In genomic region chr2:118973542-118973951, GRCh38 we compare ENCODE assay signal across 14 cellular contexts. TPM values are rescaled to one million over a fixed set of nuclear protein-coding genes. Genes with fewer than 3 reads are reported as not detected.
DNase-seq lines count a peak whose midpoint lies in the region; ATAC-seq and TF ChIP-seq lines count a peak whose summit lies in the region.
"Had no signal": no experiment of that assay in that cellular context is flagged by ENCODE, and none has a peak within 500 bp of the region (broad histone marks: within the 10 kb centered on the region; RNA-seq: fewer than 3 reads in every experiment).

No MANE protein-coding gene starts in this region.

- no peak for TF ChIP-seq EP300 in suprapubic skin (IDR thresholded peaks at IDR 0.05)

- no peak overlapping the region for H3K14ac ChIP-seq in IMR-90 (replicated peaks; ENCODE audit: low read depth, low read length)

- no peak overlapping the region for H2BK20ac ChIP-seq in IMR-90 (ENCODE audit: low read depth, low read length)

- CTCF ChIA-PET in IMR-90 (lab: Yijun Ruan, JAX) = no interaction called here

- H3K27ac ChIP-seq in IMR-90 (ENCODE audit: insufficient read depth, low read length) = no peak overlapping the region
- no peak overlapping the region for H3K27ac ChIP-seq in hepatocyte
- H3K27ac ChIP-seq in suprapubic skin = peak overlapping the region; percentile 38
- H3K27ac ChIP-seq: testis had no signal

- H3K4me1 ChIP-seq in IMR-90 (ENCODE audit: control insufficient read depth, insufficient read depth, low read length) (no peaks in the 10 kb centered on the region), hepatocyte (ENCODE audit: insufficient read depth) (no peaks in the 10 kb centered on the region), suprapubic skin (peaks cover 17% of the 10 kb centered on the region)
- H3K4me1 ChIP-seq: testis had no signal

- H4K5ac ChIP-seq in IMR-90 (ENCODE audit: low read depth, low read length) = no peak overlapping the region

- H3K56ac ChIP-seq in IMR-90 (ENCODE audit: extremely low read depth, insufficient read depth, low read length) = no peak overlapping the region

- no peak overlapping the region for H2BK120ac ChIP-seq in IMR-90 (ENCODE audit: low read depth, low read length)

- no peaks in the 10 kb centered on the region for H3K27me3 ChIP-seq in IMR-90 (ENCODE audit: control insufficient read depth, insufficient read depth, low read length)
- no peaks in the 10 kb centered on the region for H3K27me3 ChIP-seq in hepatocyte
- peaks cover 13% of the 10 kb centered on the region for H3K27me3 ChIP-seq in suprapubic skin
- H3K27me3 ChIP-seq: testis had no signal

- H4K20me1 ChIP-seq in IMR-90 (ENCODE audit: insufficient read depth, low read length) (no peaks in the 10 kb centered on the region), hepatocyte (ENCODE audit: insufficient read depth, poor library complexity, severe bottlenecking) (no peaks in the 10 kb centered on the region)

- no peaks in the 10 kb centered on the region for H3K79me2 ChIP-seq in hepatocyte

- no peaks in the 10 kb centered on the region for H3K79me1 ChIP-seq in IMR-90 (ENCODE audit: low read depth in 1 of 2, low read length in 2 of 2)

- WGBS in IMR-90 (ENCODE audit: extremely low coverage in 2 of 2, insufficient read length in 1 of 2), 2 experiments = no CpG with 5 or more reads among the region's 4 CpGs
- WGBS in hepatocyte (ENCODE audit: low lambda C conversion rate, missing lambda C conversion rate) = 72% methylated on average over 4 of the region's 4 CpGs
- 50% methylated on average over 4 of the region's 4 CpGs for WGBS in suprapubic skin

- H3K9me3 ChIP-seq in IMR-90 (ENCODE audit: control insufficient read depth, insufficient read depth, low read length) (no peaks in the 10 kb centered on the region), hepatocyte (ENCODE audit: low read depth) (no peaks in the 10 kb centered on the region), suprapubic skin (no peaks in the 10 kb centered on the region)
- H3K9me3 ChIP-seq: testis had no signal

- no peak overlapping the region for H3K18ac ChIP-seq in IMR-90 (ENCODE audit: low read depth, low read length)

- in situ Hi-C loops in IMR-90 (cut with MboI; ENCODE audit: low sequenced_read_pairs) = no loop called here

- no peak overlapping the region for H4K8ac ChIP-seq in IMR-90 (ENCODE audit: low read depth in 2 of 2, low read length in 2 of 2)

- no peak for TF ChIP-seq RAD21 in IMR-90 (IDR thresholded peaks at IDR 0.05; ENCODE audit: low read length)

- H3K36me3 ChIP-seq in IMR-90 (ENCODE audit: control insufficient read depth, insufficient read depth, low read length) (no peaks in the 10 kb centered on the region), hepatocyte (replicated peaks; ENCODE audit: insufficient read depth, low read depth) (no peaks in the 10 kb centered on the region), suprapubic skin (no peaks in the 10 kb centered on the region)

- H4K91ac ChIP-seq in IMR-90 (ENCODE audit: insufficient read depth, low read depth, low read length) = no peak overlapping the region

- H3K4me2 ChIP-seq in IMR-90 (ENCODE audit: low read depth, low read length) (no peak overlapping the region), hepatocyte (no peak overlapping the region)

- H2BK5ac ChIP-seq in IMR-90 (ENCODE audit: low read depth, low read length, poor library complexity, severe bottlenecking) = no peak overlapping the region

- TF ChIP-seq POLR2A in IMR-90 (IDR thresholded peaks at IDR 0.05; ENCODE audit: low read depth, low read length) (no peak), suprapubic skin (IDR thresholded peaks at IDR 0.05) (no peak)

- H3K4me3 ChIP-seq in IMR-90 (ENCODE audit: insufficient read depth, low read depth, low read length) = no peak overlapping the region
- H3K4me3 ChIP-seq in cardiac fibroblast (replicated peaks in 1 of 2; ENCODE audit: low read depth in 2 of 2, low read length in 2 of 2) = no peak overlapping the region
- H3K4me3 ChIP-seq in hepatocyte = no peak overlapping the region
- H3K4me3 ChIP-seq in suprapubic skin = no peak overlapping the region
- H3K4me3 ChIP-seq: coronary artery, testis had no signal

- intact Hi-C loops in IMR-90 (cut with micrococcal nuclease) = no loop called here

- H2BK15ac ChIP-seq in IMR-90 (ENCODE audit: low read depth, low read length) = no peak overlapping the region

- no peak for ATAC-seq in IMR-90 (ENCODE audit: low read depth)
- ATAC-seq: activated naive CD8-positive, alpha-beta T cell treated with anti-CD3 and anti-CD28 coated beads, Interleukin-2, amount 50 U/mL, for 24 hours had no signal

- dilution Hi-C loops in IMR-90 (cut with HindIII; ENCODE audit: low sequenced_read_pairs, unreplicated experiment) = no loop called here

- no peaks in the 10 kb centered on the region; the same call in 1 of the 2 replicates for H3K9me1 ChIP-seq in IMR-90 (ENCODE audit: insufficient read depth, low read length)

- no peak overlapping the region for H2AK9ac ChIP-seq in IMR-90 (replicated peaks; ENCODE audit: low read depth, low read length, poor library complexity)

- no peak overlapping the region for H3K9ac ChIP-seq in IMR-90 (ENCODE audit: low read depth, low read length)

- H3K23ac ChIP-seq in IMR-90 (ENCODE audit: low read depth, low read length) = no peak overlapping the region

- H3K9me2 ChIP-seq in hepatocyte (replicated peaks; ENCODE audit: insufficient read depth) = no peaks in the 10 kb centered on the region

- POLR2A ChIA-PET in IMR-90 (lab: Charles Lee; ENCODE audit: unreplicated experiment) = no interaction called here

- TF ChIP-seq CTCF in IMR-90 (conservative IDR thresholded peaks at IDR 0.05; ENCODE audit: low read depth, low read length) (no peak), cardiac fibroblast (IDR thresholded peaks at IDR 0.05; ENCODE audit: low read depth, low read length) (no peak), hepatocyte (IDR thresholded peaks at IDR 0.05; ENCODE audit: poor library complexity) (no peak), suprapubic skin (IDR thresholded peaks at IDR 0.05) (no peak)

- H2AFZ ChIP-seq in IMR-90 (replicated peaks; ENCODE audit: low read length, poor library complexity) (no peak overlapping the region), hepatocyte (no peak overlapping the region)

- DNase-seq in IMR-90 (no peak), cardiac fibroblast (ENCODE audit: low read depth in 2 of 2) (peak; percentile 29 to 52), hepatocyte (ENCODE audit: low spot score) (peak; percentile 47), suprapubic skin (ENCODE audit: low spot score in 2 of 2) (peak in 1 of 2 donors; percentile 62), amniotic stem cell (lab: John Stamatoyannopoulos, UW) (no peak), NCI-H1048 (lab: John Stamatoyannopoulos, UW) (no peak), NCI-H2107 treated with DMSO at 0.1 percent for 48 hours (lab: John Stamatoyannopoulos, UW; ENCODE audit: unreplicated experiment) (no peak)
- DNase-seq: activated naive CD8-positive, alpha-beta T cell treated with anti-CD3 and anti-CD28 coated beads, Interleukin-2, amount 50 U/mL, for 24 hours; activated T-cell treated with anti-CD3 and anti-CD28 coated beads for 4 hours; Calu3; naive B cell; NCI-H82; testis had no signal

- no peak overlapping the region for H3K4ac ChIP-seq in IMR-90 (ENCODE audit: low read depth, low read length)

- H2AK5ac ChIP-seq in IMR-90 (ENCODE audit: low read depth, low read length) = no peak overlapping the region

- no TSS peak for BruUV-seq in IMR-90 (replicated peaks; lab: Mats Ljungman, UMichigan)

TF ChIP-seq in IMR-90, 13 proteins besides CTCF, POLR2A, EP300 and RAD21:
- no peak for TF ChIP-seq USF2 (IDR thresholded peaks at IDR 0.05; ENCODE audit: low read depth, low read length)
- peak; percentile 64 for TF ChIP-seq CEBPB (IDR thresholded peaks at IDR 0.05; ENCODE audit: low read depth, low read length)
TF ChIP-seq in IMR-90: peak in this region for 1.

RNA-seq across cellular contexts. Expression of gene MARCO, which starts 31.6 kb away (rescaled TPM):
- total RNA-seq in IMR-90 (2012; rRNA removed) (not detected in 2 replicates), hepatocyte (0.10 TPM in 1 of 2 replicates, not detected in the other), suprapubic skin (1 to 10 TPM in 3 of 4 donors, under 1 TPM in 1; 0.68 to 9.1 (median 1.3) TPM)
- polyA plus RNA-seq in IMR-90 (2012; rRNA removed) (not detected in 2 replicates), hepatocyte (0.62 TPM in 1 of 2 replicates, not detected in the other)
- not detected in 2 replicates for polyA plus RNA-seq in IMR-90 (2012; cell fraction: cytosol; rRNA removed)
- polyA plus RNA-seq in IMR-90 (2012; cell fraction: nucleus; rRNA removed; ENCODE audit: low replicate concordance) = not detected in 2 replicates
- total RNA-seq: Calu3 had no signal

Comparison
In these comparisons a context has a peak if more than half of its experiments do, and no peak if none do; other contexts are left out.
1. DNase-seq: peak in cardiac fibroblast (2 of 2) and hepatocyte (single experiment); none in IMR-90 (single experiment), amniotic stem cell (single experiment), NCI-H1048 (single experiment) and NCI-H2107 treated with DMSO at 0.1 percent for 48 hours (single experiment).